In the genomic region with DNA sequence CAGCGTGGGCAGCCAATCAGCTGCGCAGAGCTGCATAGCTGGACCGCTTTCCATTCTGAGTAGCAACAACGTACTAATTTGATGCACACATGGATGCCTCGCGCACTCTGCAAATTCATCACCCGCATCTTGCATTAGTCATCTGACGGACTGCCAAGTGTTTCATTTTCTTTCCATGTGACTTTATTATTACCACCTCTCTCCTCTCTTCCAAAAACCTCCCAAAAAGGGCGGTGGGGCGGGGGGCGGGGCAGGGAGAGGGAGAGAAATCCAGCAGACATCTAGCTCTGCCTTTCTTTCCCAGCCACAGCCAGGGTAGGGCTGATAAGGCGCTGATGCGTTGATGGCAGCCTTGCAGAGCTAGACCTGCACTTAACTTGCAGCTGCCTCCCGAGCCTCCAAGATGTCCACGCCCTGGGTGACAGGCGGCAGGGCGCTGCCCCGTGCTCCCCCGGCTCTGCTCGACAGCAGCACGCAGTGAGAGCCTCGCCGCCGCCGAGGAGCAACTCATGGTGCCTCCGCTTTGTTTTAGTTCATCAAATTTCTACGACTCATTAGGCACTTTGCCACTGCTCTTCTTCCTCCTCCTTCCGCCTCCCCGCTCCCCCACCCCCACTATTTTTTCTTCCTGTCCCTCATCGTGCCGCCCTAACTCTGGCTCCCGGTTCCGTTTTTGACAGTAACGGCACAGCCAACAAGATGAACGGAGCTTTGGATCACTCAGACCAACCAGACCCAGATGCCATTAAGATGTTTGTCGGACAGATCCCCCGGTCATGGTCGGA, we compare ENCODE assay signal across 8 cellular contexts.
DNase-seq lines count a peak whose midpoint lies in the region; ATAC-seq and TF ChIP-seq lines count a peak whose summit lies in the region.

No MANE protein-coding gene starts in this region.

- H3K9me3 ChIP-seq in prostate gland = no peaks in the 10 kb centered on the region

- no peaks in the 10 kb centered on the region for H3K27me3 ChIP-seq in prostate gland (replicated peaks; ENCODE audit: insufficient read depth)

- CTCF ChIA-PET in GM10248 (lab: Yijun Ruan, JAX) = interaction anchor here (0.7 to 4.8 kb wide), 24 partner anchors 8 to 1822 kb away, joined by 3 to 40 read pairs (median 4); no protein-coding TSS in a partner anchor

- TF ChIP-seq CTCF in GM10248 (IDR thresholded peaks at IDR 0.05; ENCODE audit: control extremely low read depth, extremely low read depth, low read depth, missing control alignments) = no peak
- TF ChIP-seq CTCF in prostate gland (IDR thresholded peaks at IDR 0.05) = no peak

- POLR2A ChIA-PET in GM10248 (lab: Yijun Ruan, JAX) = interaction anchor here (0.9 to 2.3 kb wide), 5 partner anchors 11 to 78 kb away, joined by 3 to 6 read pairs (median 4); no protein-coding TSS in a partner anchor

- intact Hi-C loops in left cardiac atrium (cut with DNase I) (no loop called here), prostate gland (cut with DNase I) (loop anchor here (10.0 kb wide), 1 partner anchor 120 kb away; no protein-coding TSS in a partner anchor)

- peak overlapping the region; percentile 47 to 56 for H3K4me3 ChIP-seq in prostate gland

- H3K4me1 ChIP-seq in prostate gland (replicated peaks) = no peaks in the 10 kb centered on the region

- H3K27ac ChIP-seq in prostate gland = peak overlapping the region; percentile 70 to 73

- under 1% methylated on average over 38 of the region's 38 CpGs for WGBS in prostate gland

- TF ChIP-seq POLR2A in prostate gland (IDR thresholded peaks at IDR 0.05) = peak; percentile 4

- H3K36me3 ChIP-seq in prostate gland = no peaks in the 10 kb centered on the region

- DNase-seq in GM10248 (ENCODE audit: extremely low spot score) (peak; percentile 70), SK-N-DZ (ENCODE audit: low spot score) (peak; percentile 57), left cardiac atrium (peak; percentile 68), prostate gland (ENCODE audit: low spot score) (peak; percentile 34), pons (ENCODE audit: low spot score) (no peak)
- peak; percentile 39 for DNase-seq in activated naive CD8-positive, alpha-beta T cell treated with anti-CD3 and anti-CD28 coated beads, Interleukin-2, amount 50 U/mL, for 16 hours (ENCODE audit: low read depth, low spot score)

- peak; percentile 17 for ATAC-seq in HG03045 (IDR thresholded peaks at IDR 0.05; ENCODE audit: unreplicated experiment)
- peak; percentile 58 to 76 for ATAC-seq in left cardiac atrium
- ATAC-seq in GM19452 (IDR thresholded peaks at IDR 0.05; ENCODE audit: unreplicated experiment) = no peak
